Comparison of ENCODE assay signal across 13 cellular contexts in the genomic region with DNA sequence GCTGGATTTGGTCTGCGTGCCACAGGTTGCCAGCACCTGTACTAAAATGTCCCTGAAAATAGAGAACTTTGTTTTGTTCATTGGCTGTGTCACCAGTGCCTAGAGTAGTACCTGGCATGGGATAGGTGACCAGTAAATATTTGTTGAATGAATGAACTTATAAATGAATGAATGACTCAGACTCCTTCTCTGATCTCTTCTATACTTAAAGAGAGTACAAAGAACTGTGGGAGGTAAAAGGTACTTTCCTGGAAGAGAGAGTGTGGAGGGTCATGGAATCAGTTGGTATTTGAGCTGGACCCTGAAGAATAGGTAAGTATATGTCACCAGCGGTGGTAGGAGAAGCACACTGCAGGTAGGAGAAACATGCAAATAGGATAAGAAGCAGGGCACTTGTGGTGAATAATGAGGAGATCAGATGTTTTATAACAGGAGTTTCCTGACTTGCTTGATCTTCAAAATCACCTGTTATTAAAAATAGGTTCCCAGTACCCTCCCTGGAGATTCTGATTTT.
"Had no signal": no experiment of that assay in that cellular context is flagged by ENCODE, and none has a peak within 500 bp of the region (broad histone marks: within the 10 kb centered on the region; RNA-seq: fewer than 3 reads in every experiment).

No MANE protein-coding gene starts in this region.

- H3K27ac ChIP-seq: brain microvascular endothelial cell had no signal

- H3K9me3 Mint-ChIP-seq: dendritic cell treated with granulocyte-macrophage colony-stimulating factor and Interleukin-4, amounts not matched to agents 40 ng/mL and 50 ng/mL, for 4 days; effector memory CD8-positive, alpha-beta T cell; nephron progenitor cell had no signal

- H3K27ac Mint-ChIP-seq: effector memory CD8-positive, alpha-beta T cell; nephron progenitor cell; stimulated activated naive CD8-positive, alpha-beta T cell treated with anti-CD3 and anti-CD28 coated beads, Interleukin-15, Interleukin-2, amounts not matched to agents 100 ng/mL and 50 ng/mL, for 24 hours had no signal

- DNase-seq: activated CD4-positive, alpha-beta T cell treated with anti-CD3 and anti-CD28 coated beads, Interleukin-2, amount 50 U/mL, for 1 hour; activated naive CD4-positive, alpha-beta T cell treated with anti-CD3 and anti-CD28 coated beads, Interleukin-2, amount 50 U/mL, for 16 hours; activated T-cell treated with anti-CD3 and anti-CD28 coated beads for 4 hours; amygdala; brain microvascular endothelial cell; effector memory CD8-positive, alpha-beta T cell; glutamatergic neuron; left colon; nephron progenitor cell; stimulated activated CD4-positive, alpha-beta T cell treated with anti-CD3 and anti-CD28 coated beads, Interleukin-2, amount 100 ng/mL, for 48 hours had no signal

- H3K27me3 ChIP-seq: brain microvascular endothelial cell had no signal

- H3K4me3 Mint-ChIP-seq: dendritic cell treated with granulocyte-macrophage colony-stimulating factor and Interleukin-4, amounts not matched to agents 40 ng/mL and 50 ng/mL, for 4 days; effector memory CD8-positive, alpha-beta T cell; nephron progenitor cell; stimulated activated naive CD8-positive, alpha-beta T cell treated with anti-CD3 and anti-CD28 coated beads, Interleukin-15, Interleukin-2, amounts not matched to agents 100 ng/mL and 50 ng/mL, for 24 hours had no signal

- FAIRE-seq: urothelium cell line had no signal

- ATAC-seq: effector memory CD8-positive, alpha-beta T cell had no signal

- H3K27me3 Mint-ChIP-seq: dendritic cell treated with granulocyte-macrophage colony-stimulating factor and Interleukin-4, amounts not matched to agents 40 ng/mL and 50 ng/mL, for 4 days; effector memory CD8-positive, alpha-beta T cell; stimulated activated naive CD8-positive, alpha-beta T cell treated with anti-CD3 and anti-CD28 coated beads, Interleukin-15, Interleukin-2, amounts not matched to agents 100 ng/mL and 50 ng/mL, for 24 hours had no signal

- H3K36me3 ChIP-seq: brain microvascular endothelial cell had no signal
